20 cellular contexts compared by ENCODE assay signal in genomic region chr17:32917842-32918241, GRCh38. TPM values are rescaled to one million over a fixed set of nuclear protein-coding genes. Genes with fewer than 3 reads are reported as not detected.
DNase-seq lines count a peak whose midpoint lies in the region; ATAC-seq, FAIRE-seq and TF ChIP-seq lines count a peak whose summit lies in the region.
"Had no signal": no experiment of that assay in that cellular context is flagged by ENCODE, and none has a peak within 500 bp of the region (broad histone marks: within the 10 kb centered on the region; RNA-seq: fewer than 3 reads in every experiment).

No MANE protein-coding gene starts in this region.

- H3K36me3 ChIP-seq in K562 (ENCODE audit: control insufficient read depth, insufficient read depth, low read length), result no peaks in the 10 kb centered on the region
- H3K36me3 ChIP-seq in iPS-18a (ENCODE audit: control insufficient read depth, low read depth, low read length), result no peaks in the 10 kb centered on the region
- H3K36me3 ChIP-seq in lower lobe of right lung, result no peaks in the 10 kb centered on the region
- H3K36me3 ChIP-seq: BLaER1 treated with 17β-estradiol and CSF1 and Interleukin-3, amounts not matched to agents 10 nM and 100 nM had no signal

- H3K18ac ChIP-seq in H9 (ENCODE audit: insufficient read length, low read depth, low read length), result no peak overlapping the region

- no peak overlapping the region for H2BK120ac ChIP-seq in H9 (ENCODE audit: low read depth, low read length, poor library complexity, severe bottlenecking)

- in situ Hi-C loops in K562 (cut with MboI), result no loop called here

- TF ChIP-seq POLR2A in K562 (conservative IDR thresholded peaks at IDR 0.05), result no peak

- no peaks in the 10 kb centered on the region for H3K23me2 ChIP-seq in H9 (ENCODE audit: insufficient read length, low read depth, low read length, poor library complexity, severe bottlenecking)

- BruUV-seq in K562 (replicated peaks; lab: Mats Ljungman, UMichigan), result no TSS peak

- no peak for TF ChIP-seq RAD21 in K562 (CRISPR knock-in tag; conservative IDR thresholded peaks at IDR 0.05 in 1 of 2, IDR thresholded peaks at IDR 0.05 in 1 of 2)

- H3K9me3 ChIP-seq in H9 (ENCODE audit: control insufficient read depth, low read depth, low read length) (no peaks in the 10 kb centered on the region), K562 (replicated peaks; ENCODE audit: control insufficient read depth, insufficient read depth, low read depth, low read length) (no peaks in the 10 kb centered on the region; the same call in 1 of the 2 replicates), iPS-18a (ENCODE audit: control insufficient read depth, low read depth, low read length) (no peaks in the 10 kb centered on the region), lower lobe of right lung (no peaks in the 10 kb centered on the region)
- H3K9me3 ChIP-seq: BLaER1 treated with 17β-estradiol and CSF1 and Interleukin-3, amounts not matched to agents 10 nM and 100 nM had no signal

- H4K8ac ChIP-seq in H9 (replicated peaks; ENCODE audit: insufficient read length, low read depth, low read length), result no peak overlapping the region

- no peak overlapping the region for H3K4me3 Mint-ChIP-seq in H9
- H3K4me3 Mint-ChIP-seq: HFFc6, IgD-negative memory B cell had no signal

- H4K20me1 ChIP-seq in H9 (ENCODE audit: control insufficient read depth, insufficient read depth, insufficient read length), result no peaks in the 10 kb centered on the region
- no peaks in the 10 kb centered on the region for H4K20me1 ChIP-seq in K562 (replicated peaks; ENCODE audit: control insufficient read depth, insufficient read depth, low read length)
- H4K20me1 ChIP-seq: BLaER1 treated with 17β-estradiol and CSF1 and Interleukin-3, amounts not matched to agents 10 nM and 100 nM had no signal

- no peak for FAIRE-seq in K562 (lab: Jason Lieb, UNC)
- FAIRE-seq: H54 had no signal

- H3K36me3 Mint-ChIP-seq in H9 (ENCODE audit: insufficient read depth in 1 of 3, low read depth in 3 of 3), result peaks cover 0 to 3% (median 0%) of the 10 kb centered on the region in 3 experiments; a peak in 3 of 7 replicates
- H3K36me3 Mint-ChIP-seq: IgD-negative memory B cell had no signal

- WGBS in H9 (ENCODE audit: extremely low coverage, insufficient read length, low lambda C conversion rate), result no CpG with 5 or more reads among the region's 5 CpGs
- 53% methylated on average over 5 of the region's 5 CpGs for WGBS in K562 (ENCODE audit: insufficient coverage, low coverage, missing lambda C conversion rate)

- peak overlapping the region in 2 of 3 experiments; percentile 28 to 76; a peak in 3 of 7 replicates for H3K27ac Mint-ChIP-seq in H9
- H3K27ac Mint-ChIP-seq: HFFc6, IgD-negative memory B cell had no signal

- no peak overlapping the region for H2AK5ac ChIP-seq in H9 (ENCODE audit: insufficient read length, low read length)

- H3T11ph ChIP-seq in H9 (ENCODE audit: low read length), result no peak overlapping the region

- H3K27me3 Mint-ChIP-seq in H9 (ENCODE audit: low read depth), result no peaks in the 10 kb centered on the region; the same call in 1 of the 2 replicates
- H3K27me3 Mint-ChIP-seq: IgD-negative memory B cell had no signal

- peaks cover 15% of the 10 kb centered on the region in 2 experiments for H3K4me1 Mint-ChIP-seq in H9
- H3K4me1 Mint-ChIP-seq: IgD-negative memory B cell had no signal

- no peak overlapping the region for H3K4me2 ChIP-seq in H9 (ENCODE audit: insufficient read depth, insufficient read length, low read length)
- no peak overlapping the region for H3K4me2 ChIP-seq in K562 (ENCODE audit: insufficient read depth, low read length)
- H3K4me2 ChIP-seq: BLaER1 treated with 17β-estradiol and CSF1 and Interleukin-3, amounts not matched to agents 10 nM and 100 nM had no signal

- TF ChIP-seq EP300 in K562 (IDR thresholded peaks at IDR 0.05; ENCODE audit: low read length), result no peak

- H3K56ac ChIP-seq in H9 (ENCODE audit: insufficient read length, low read depth, low read length), result no peak overlapping the region

- no peaks in the 10 kb centered on the region for H3K79me2 ChIP-seq in H9 (ENCODE audit: insufficient read depth, low read length)
- no peaks in the 10 kb centered on the region for H3K79me2 ChIP-seq in K562 (ENCODE audit: control insufficient read depth, insufficient read depth, low read length)

- no peaks in the 10 kb centered on the region for H3K27me3 ChIP-seq in H9 (ENCODE audit: insufficient read depth, low read length)
- H3K27me3 ChIP-seq in K562 (ENCODE audit: control insufficient read depth in 2 of 2, insufficient read depth in 2 of 2, low read length in 2 of 2), result no peaks in the 10 kb centered on the region
- H3K27me3 ChIP-seq in iPS-18a (ENCODE audit: control insufficient read depth, insufficient read depth, low read length), result no peaks in the 10 kb centered on the region
- H3K27me3 ChIP-seq in lower lobe of right lung (ENCODE audit: low read depth), result no peaks in the 10 kb centered on the region
- H3K27me3 ChIP-seq: BLaER1 treated with 17β-estradiol and CSF1 and Interleukin-3, amounts not matched to agents 10 nM and 100 nM had no signal

- H3K9ac ChIP-seq in H9 (ENCODE audit: extremely low read depth, insufficient read length, low read length) (no peak overlapping the region), K562 (ENCODE audit: insufficient read depth in 1 of 2, low read depth in 2 of 2, low read length in 2 of 2) (no peak overlapping the region), iPS-18a (ENCODE audit: low read length) (no peak overlapping the region)
- H3K9ac ChIP-seq: BLaER1 treated with 17β-estradiol and CSF1 and Interleukin-3, amounts not matched to agents 10 nM and 100 nM had no signal

- no peak overlapping the region for H2BK12ac ChIP-seq in H9 (ENCODE audit: insufficient read length, low read depth, low read length)

- DNase-seq in ELF-1 (ENCODE audit: low read depth, low spot score) (peak; percentile 92), H9 (peak; percentile 81), K562 (ENCODE audit: extremely low read depth in 1 of 4, low spot score in 3 of 4) (no peak), lower lobe of right lung (no peak), foreskin melanocyte (no peak)
- DNase-seq: DMS79 treated with DMSO at 0.1 percent for 48 hours, HFFc6, NCI-H1092 treated with DMSO at 0.1 percent for 48 hours, NCI-H146, NCI-H2081, NCI-H2171 treated with DMSO at 0.1 percent for 48 hours, NCI-H446 treated with DMSO at 0.1 percent for 48 hours, NCI-H69, OCI-M1, Right ventricle myocardium superior had no signal

- H3K9me3 Mint-ChIP-seq in H9, result peaks cover 0 to 8% of the 10 kb centered on the region in 2 experiments; a peak in 3 of 5 replicates
- H3K9me3 Mint-ChIP-seq: HFFc6, IgD-negative memory B cell had no signal

- no peak overlapping the region for H2AFZ ChIP-seq in H9 (ENCODE audit: low read length)
- H2AFZ ChIP-seq in K562 (ENCODE audit: low read depth, low read length), result peak overlapping the region; percentile 49; the same call in 1 of the 2 replicates

- no peak for ATAC-seq in K562
- no peak for ATAC-seq in lower lobe of right lung
- ATAC-seq in HG03442 (IDR thresholded peaks at IDR 0.05; ENCODE audit: unreplicated experiment), result no peak

- H3K4me3 ChIP-seq in K562 (no peak overlapping the region), iPS-18a (ENCODE audit: low read length) (peak overlapping the region; percentile 39), lower lobe of right lung (no peak overlapping the region)
- H3K4me3 ChIP-seq: BLaER1 treated with 17β-estradiol and CSF1 and Interleukin-3, amounts not matched to agents 10 nM and 100 nM had no signal

- H2BK5ac ChIP-seq in H9 (ENCODE audit: insufficient read length, low read length), result no peak overlapping the region

- intact Hi-C loops in K562 (cut with micrococcal nuclease), result no loop called here
- intact Hi-C loops in lower lobe of right lung (cut with DNase I), result no loop called here

- H3K9me1 ChIP-seq in K562 (ENCODE audit: control insufficient read depth, insufficient read depth, low read length), result no peaks in the 10 kb centered on the region

- POLR2A ChIA-PET in K562 (lab: Yijun Ruan, JAX), result interaction anchor here (4.8 kb wide), 1 partner anchor 12 kb away, joined by 26 read pairs; the partner anchor contains the start of gene TMEM98

- no peak overlapping the region for H2BK20ac ChIP-seq in H9 (ENCODE audit: low read depth, low read length, poor library complexity, severe bottlenecking)

- no peaks in the 10 kb centered on the region for H3K79me1 ChIP-seq in H9 (ENCODE audit: insufficient read depth, low read depth, low read length, poor library complexity, severe bottlenecking)

- H4K5ac ChIP-seq in H9 (ENCODE audit: insufficient read length, low read depth, low read length), result no peak overlapping the region

- no peak for TF ChIP-seq CTCF in H9 (conservative IDR thresholded peaks at IDR 0.05)
- TF ChIP-seq CTCF in K562 (IDR thresholded peaks at IDR 0.05 in 2 of 3, conservative IDR thresholded peaks at IDR 0.05 in 1 of 3; ENCODE audit: insufficient read depth in 2 of 3, low read depth in 1 of 3, low read length in 3 of 3), result no peak
- no peak for TF ChIP-seq CTCF in lower lobe of right lung (IDR thresholded peaks at IDR 0.05)

- no peak overlapping the region for H4K91ac ChIP-seq in H9 (ENCODE audit: insufficient read length, low read depth, low read length)

- no peak overlapping the region for H3K14ac ChIP-seq in H9 (ENCODE audit: insufficient read depth, low read length)

- H3K23ac ChIP-seq in H9 (ENCODE audit: insufficient read length, low read depth, low read length), result no peak overlapping the region

- H3K27ac ChIP-seq in H9 (ENCODE audit: insufficient read length, low read depth, low read length) (no peak overlapping the region), K562 (ENCODE audit: extremely low read depth, low read depth, low read length) (no peak overlapping the region), iPS-18a (ENCODE audit: low read length) (no peak overlapping the region), lower lobe of right lung (no peak overlapping the region)
- H3K27ac ChIP-seq: BLaER1 treated with 17β-estradiol and CSF1 and Interleukin-3, amounts not matched to agents 10 nM and 100 nM had no signal

- H3K4ac ChIP-seq in H9 (ENCODE audit: low read depth, low read length), result no peak overlapping the region

- no peak overlapping the region for H2BK15ac ChIP-seq in H9 (ENCODE audit: low read depth, low read length)

- CTCF ChIA-PET in K562 (lab: Yijun Ruan, JAX; ENCODE audit: low intra/inter-chr PET ratio), result no interaction called here

- peaks cover 4% of the 10 kb centered on the region; the same call in 1 of the 2 replicates for H3K4me1 ChIP-seq in H9 (ENCODE audit: insufficient read depth, low read length)
- peaks cover 11 to 31% of the 10 kb centered on the region in 2 experiments for H3K4me1 ChIP-seq in K562 (replicated peaks in 1 of 2; ENCODE audit: control insufficient read depth in 2 of 2, insufficient read depth in 2 of 2, low read length in 2 of 2)
- H3K4me1 ChIP-seq in iPS-18a (ENCODE audit: control insufficient read depth, low read depth, low read length), result peaks cover 15% of the 10 kb centered on the region
- H3K4me1 ChIP-seq in lower lobe of right lung, result no peaks in the 10 kb centered on the region
- H3K4me1 ChIP-seq: BLaER1 treated with 17β-estradiol and CSF1 and Interleukin-3, amounts not matched to agents 10 nM and 100 nM had no signal

RNA-seq across cellular contexts. Expression of gene TMEM98, which starts 10.1 kb away (rescaled TPM):
- 78.4 and 79.8 TPM in 2 replicates for total RNA-seq in H9 (2021)
- total RNA-seq in K562 (2011; cell fraction: chromatin; rRNA removed; ENCODE audit: low replicate concordance), result 71.8 and 172 TPM in 2 replicates
- total RNA-seq in K562 (2011; cell fraction: nucleolus; rRNA removed), result 232 and 247 TPM in 2 replicates
- 162 and 166 TPM in 2 replicates for total RNA-seq in K562 (2011; cell fraction: nucleoplasm; rRNA removed)
- total RNA-seq in K562 (2014; rRNA removed), result 51.6 and 66.7 TPM in 2 replicates
- 29.8 and 38.8 TPM in 2 replicates for total RNA-seq in K562 (2014; rRNA removed; fragmentation: Illumina TruSeq; extraction: Trizol)
- 33.1 and 33.5 TPM in 2 replicates for total RNA-seq in K562 (2015; rRNA removed; fragmentation: Illumina TruSeq; extraction: Trizol)
- 58.4 and 60.2 TPM in 2 replicates for total RNA-seq in K562 (2021)
- polyA plus RNA-seq in K562 (2011; rRNA removed), result 85.5 and 164 TPM in 2 replicates
- polyA plus RNA-seq in K562 (2011; cell fraction: cytosol; rRNA removed), result 167 and 362 TPM in 2 replicates
- 87.5 and 178 TPM in 2 replicates for polyA plus RNA-seq in K562 (2011; cell fraction: nucleus; rRNA removed)
- polyA plus RNA-seq in K562 (2012), result 75.0 and 83.8 TPM in 2 replicates
- polyA plus RNA-seq in K562 (2014; fragmentation: Illumina TruSeq; extraction: Trizol), result 75.8 and 87.3 TPM in 2 replicates
- 100 to 1,000 TPM; 112 to 115 TPM for polyA plus RNA-seq in K562 (2014; fragmentation: Nextera tagmentation; extraction: Ambion mirVana)
- 84.7 and 92.1 TPM in 2 replicates for polyA plus RNA-seq in K562 (2014; rRNA removed)
- 48.5 and 125 TPM in 2 replicates for polyA minus RNA-seq in K562 (2011; rRNA and poly(A)+ RNA removed)
- polyA minus RNA-seq in K562 (2011; cell fraction: cytosol; rRNA and poly(A)+ RNA removed), result 32.2 and 69.1 TPM in 2 replicates
- polyA minus RNA-seq in K562 (2011; cell fraction: nucleus; rRNA and poly(A)+ RNA removed), result 18.9 and 23.7 TPM in 2 replicates
- 47.9 TPM for total RNA-seq in lower lobe of right lung
- polyA plus RNA-seq: IgD-negative memory B cell had no signal

RNA-seq across cellular contexts. Expression of gene MYO1D, which starts 40.9 kb away (rescaled TPM):
- total RNA-seq in H9 (2021) (19.0 and 21.4 TPM in 2 replicates), K562 (2014; rRNA removed) (34.9 and 39.5 TPM in 2 replicates), K562 (2014; rRNA removed; fragmentation: Illumina TruSeq; extraction: Trizol) (46.2 and 46.3 TPM in 2 replicates), K562 (2015; rRNA removed; fragmentation: Illumina TruSeq; extraction: Trizol) (44.6 and 45.4 TPM in 2 replicates), K562 (2021) (50.7 and 60.2 TPM in 2 replicates), lower lobe of right lung (58.0 TPM)
- 172 and 277 TPM in 2 replicates for total RNA-seq in K562 (2011; cell fraction: chromatin; rRNA removed; ENCODE audit: low replicate concordance)
- 94.2 and 97.4 TPM in 2 replicates for total RNA-seq in K562 (2011; cell fraction: nucleolus; rRNA removed)
- total RNA-seq in K562 (2011; cell fraction: nucleoplasm; rRNA removed), result 114 and 123 TPM in 2 replicates
- polyA plus RNA-seq in K562 (2011; rRNA removed) (26.4 and 71.2 TPM in 2 replicates), K562 (2014; fragmentation: Illumina TruSeq; extraction: Trizol) (50.3 and 68.1 TPM in 2 replicates), K562 (2014; fragmentation: Nextera tagmentation; extraction: Ambion mirVana) (1 to 10 TPM; 2.1 to 2.6 TPM), K562 (2014; rRNA removed) (30.5 and 31.0 TPM in 2 replicates)
- polyA plus RNA-seq in K562 (2011; cell fraction: cytosol; rRNA removed), result 26.0 and 47.6 TPM in 2 replicates
- 20.8 and 29.6 TPM in 2 replicates for polyA plus RNA-seq in K562 (2011; cell fraction: nucleus; rRNA removed)
- polyA plus RNA-seq in K562 (2012), result 52.4 and 65.3 TPM in 2 replicates
- polyA minus RNA-seq in K562 (2011; rRNA and poly(A)+ RNA removed), result 67.1 and 142 TPM in 2 replicates
- polyA minus RNA-seq in K562 (2011; cell fraction: cytosol; rRNA and poly(A)+ RNA removed), result 34.9 and 59.8 TPM in 2 replicates
- polyA minus RNA-seq in K562 (2011; cell fraction: nucleus; rRNA and poly(A)+ RNA removed), result 57.5 and 69.2 TPM in 2 replicates

Comparison
In these comparisons a context has a peak if more than half of its experiments do, and no peak if none do; other contexts are left out.
1. DNase-seq: peak in ELF-1 (single experiment) and H9 (single experiment); none in K562 (0 of 4), lower lobe of right lung (single experiment) and foreskin melanocyte (single experiment).